In genomic region chr10:43594944-43595589, GRCh38 we compare ENCODE assay signal across 9 cellular contexts. TPM values are rescaled to one million over a fixed set of nuclear protein-coding genes. Genes with fewer than 3 reads are reported as not detected.
A peak's percentile ranks its signal among the peaks of the same experiment; 100 is the strongest.
DNase-seq lines count a peak whose midpoint lies in the region; ATAC-seq and TF ChIP-seq lines count a peak whose summit lies in the region.
"Had no signal": no experiment of that assay in that cellular context is flagged by ENCODE, and none has a peak within 500 bp of the region (broad histone marks: within the 10 kb centered on the region; RNA-seq: fewer than 3 reads in every experiment).

No MANE protein-coding gene starts in this region.

- H4K20me1 ChIP-seq in PC-3 (ENCODE audit: low read length), result no peaks in the 10 kb centered on the region

- no peak overlapping the region for H3K27ac ChIP-seq in PC-3 (ENCODE audit: low read length)
- no peak overlapping the region for H3K27ac ChIP-seq in rectal smooth muscle tissue (ENCODE audit: low read depth, low read length)
- H3K27ac ChIP-seq: 22Rv1 had no signal

- peak overlapping the region; percentile 71 for H2AFZ ChIP-seq in PC-3 (ENCODE audit: low read length)

- intact Hi-C loops in PC-3 (cut with micrococcal nuclease), result no loop called here

- H3K9me3 Mint-ChIP-seq in effector memory CD8-positive, alpha-beta T cell, result peaks cover 0 to 6% of the 10 kb centered on the region in 2 donors
- no peaks in the 10 kb centered on the region for H3K9me3 Mint-ChIP-seq in type B pancreatic cell

- ATAC-seq in HG02852 (IDR thresholded peaks at IDR 0.05; ENCODE audit: unreplicated experiment), result peak; percentile 91
- no peak for ATAC-seq in PC-3
- ATAC-seq in effector memory CD8-positive, alpha-beta T cell (replicated peaks), result peak; percentile 78

- H3K27me3 Mint-ChIP-seq in effector memory CD8-positive, alpha-beta T cell, result peaks cover 2% of the 10 kb centered on the region in 2 donors
- peaks cover 19% of the 10 kb centered on the region for H3K27me3 Mint-ChIP-seq in type B pancreatic cell

- H3K27me3 ChIP-seq in PC-3 (ENCODE audit: low read length) (0 out of 2 replicates have a peak, but pooled peaks cover 7% of the 10 kb centered on the region), rectal smooth muscle tissue (ENCODE audit: control insufficient read depth, insufficient read depth, low read length) (no peaks in the 10 kb centered on the region)

- peak overlapping the region; percentile 77 for H3K4me2 ChIP-seq in PC-3 (ENCODE audit: low read length)

- peaks cover 24 to 40% of the 10 kb centered on the region in 2 donors for H3K4me1 Mint-ChIP-seq in effector memory CD8-positive, alpha-beta T cell (ENCODE audit: low read depth in 2 of 2)
- peaks cover 10% of the 10 kb centered on the region for H3K4me1 Mint-ChIP-seq in type B pancreatic cell (ENCODE audit: unreplicated experiment)

- no peaks in the 10 kb centered on the region for H3F3A ChIP-seq in PC-3 (ENCODE audit: low read length, unreplicated experiment)

- peaks cover 5% of the 10 kb centered on the region for H3K36me3 Mint-ChIP-seq in effector memory CD8-positive, alpha-beta T cell (ENCODE audit: insufficient read depth)
- no peaks in the 10 kb centered on the region for H3K36me3 Mint-ChIP-seq in type B pancreatic cell

- no peaks in the 10 kb centered on the region for H3K4me1 ChIP-seq in PC-3 (ENCODE audit: insufficient read depth, low read length)
- no peaks in the 10 kb centered on the region for H3K4me1 ChIP-seq in rectal smooth muscle tissue (ENCODE audit: control insufficient read depth, insufficient read depth, low read length)

- H3K4me3 ChIP-seq in PC-3 (ENCODE audit: low read length) (peak overlapping the region; percentile 58), rectal smooth muscle tissue (ENCODE audit: low read length) (peak overlapping the region; percentile 26)

- H3K9ac ChIP-seq in PC-3 (ENCODE audit: low read length), result no peak overlapping the region
- H3K9ac ChIP-seq in rectal smooth muscle tissue (ENCODE audit: low read length), result no peak overlapping the region

- peak overlapping the region; percentile 69 to 85 for H3K4me3 Mint-ChIP-seq in effector memory CD8-positive, alpha-beta T cell
- no peak overlapping the region for H3K4me3 Mint-ChIP-seq in type B pancreatic cell

- peak overlapping the region; percentile 62 to 88 for H3K27ac Mint-ChIP-seq in effector memory CD8-positive, alpha-beta T cell
- H3K27ac Mint-ChIP-seq in type B pancreatic cell, result no peak overlapping the region

- BruUV-seq in PC-3 (replicated peaks; lab: Mats Ljungman, UMichigan), result no TSS peak

- no peaks in the 10 kb centered on the region for H3K79me2 ChIP-seq in PC-3 (ENCODE audit: low read length)

- H3K9me2 ChIP-seq in PC-3 (replicated peaks; ENCODE audit: low read length), result no peaks in the 10 kb centered on the region

- CTCF ChIA-PET in PC-3 (lab: Charles Lee), result no interaction called here

- 0 out of 2 replicates have a peak, but pooled peaks cover 9% of the 10 kb centered on the region for H3K9me3 ChIP-seq in PC-3 (ENCODE audit: low read length)

- POLR2A ChIA-PET in PC-3 (lab: Charles Lee; ENCODE audit: unreplicated experiment), result no interaction called here

- DNase-seq in DMS79 treated with DMSO at 0.1 percent for 48 hours (lab: John Stamatoyannopoulos, UW) (peak; percentile 4), DMS79 (lab: John Stamatoyannopoulos, UW) (no peak), PC-3 (peak; percentile 19), type B pancreatic cell (ENCODE audit: extremely low spot score, unreplicated experiment) (no peak), T1000 (lab: John Stamatoyannopoulos, UW) (no peak)
- DNase-seq in effector memory CD8-positive, alpha-beta T cell, result peak in 2 of 3 experiments; percentile 14 to 20

- H3K36me3 ChIP-seq in PC-3 (ENCODE audit: low read depth, low read length), result no peaks in the 10 kb centered on the region
- H3K36me3 ChIP-seq in rectal smooth muscle tissue (ENCODE audit: control insufficient read depth, insufficient read depth, low read length), result no peaks in the 10 kb centered on the region

- TF ChIP-seq CTCF in PC-3 (conservative IDR thresholded peaks at IDR 0.05; ENCODE audit: low read depth, low read length) (no peak), type B pancreatic cell (conservative IDR thresholded peaks at IDR 0.05) (no peak)

RNA-seq across cellular contexts. Expression of gene ZNF485, which starts 11.2 kb away (rescaled TPM):
- total RNA-seq in PC-3 (2014; rRNA removed), result 1.2 and 1.3 TPM in 2 replicates
- total RNA-seq in type B pancreatic cell (ENCODE audit: low replicate concordance), result 3.5 and 6.7 TPM in 2 replicates

RNA-seq across cellular contexts. Expression of gene ZNF239, which starts 20.7 kb away (rescaled TPM):
- total RNA-seq in PC-3 (2014; rRNA removed) (8.5 and 9.7 TPM in 2 replicates), type B pancreatic cell (ENCODE audit: low replicate concordance) (2.4 and 9.2 TPM in 2 replicates)

RNA-seq across cellular contexts. Expression of gene ZNF32, which starts 53.6 kb away (rescaled TPM):
- 14.3 and 16.7 TPM in 2 replicates for total RNA-seq in PC-3 (2014; rRNA removed)
- 30.5 and 41.8 TPM in 2 replicates for total RNA-seq in type B pancreatic cell (ENCODE audit: low replicate concordance)

Comparison
In these comparisons a context has a peak if more than half of its experiments do, and no peak if none do; other contexts are left out.
1. DNase-seq: peak in DMS79 treated with DMSO at 0.1 percent for 48 hours (single experiment), PC-3 (single experiment) and effector memory CD8-positive, alpha-beta T cell (2 of 3); none in DMS79 (single experiment), type B pancreatic cell (single experiment) and T1000 (single experiment).